8 cellular contexts compared by ENCODE assay signal in the genomic region with DNA sequence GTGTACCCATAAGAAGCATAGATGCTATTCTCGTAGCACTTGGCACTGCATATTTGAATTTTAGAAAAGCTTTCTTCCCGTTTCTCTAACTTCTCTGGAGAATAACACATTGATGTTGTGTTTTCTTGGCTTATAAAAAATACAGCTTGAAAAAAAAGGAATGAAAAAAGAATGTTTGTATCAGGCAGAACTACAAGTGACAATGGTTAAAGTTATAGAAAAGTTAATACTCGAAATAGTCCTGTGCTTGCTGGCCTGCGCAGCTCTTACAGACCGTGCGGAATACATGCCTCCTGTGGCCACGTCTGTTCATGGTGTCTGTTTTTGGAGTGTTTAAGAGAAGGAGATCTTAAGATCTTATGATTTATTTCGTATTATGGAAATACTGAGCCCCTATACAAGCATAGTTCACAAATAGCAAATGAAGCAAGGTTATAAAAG. TPM values are rescaled to one million over a fixed set of nuclear protein-coding genes. Genes with fewer than 3 reads are reported as not detected.
DNase-seq lines count a peak whose midpoint lies in the region; ATAC-seq and TF ChIP-seq lines count a peak whose summit lies in the region.

No MANE protein-coding gene starts in this region.

- H3K27me3 Mint-ChIP-seq in activated naive CD8-positive, alpha-beta T cell treated with anti-CD3 and anti-CD28 coated beads for 36 hours, result peaks cover 12% of the 10 kb centered on the region
- H3K27me3 Mint-ChIP-seq in stimulated activated naive CD8-positive, alpha-beta T cell treated with anti-CD3 and anti-CD28 coated beads, Interleukin-15, amount 100 ng/mL, for 72 hours, result no peaks in the 10 kb centered on the region

- H3K9me3 ChIP-seq in iPS-20b (ENCODE audit: insufficient read depth, low read depth, low read length), result no peaks in the 10 kb centered on the region

- H3K36me3 ChIP-seq in iPS-20b (ENCODE audit: insufficient read depth, low read depth, low read length), result no peaks in the 10 kb centered on the region

- H3K9me3 Mint-ChIP-seq in activated naive CD8-positive, alpha-beta T cell treated with anti-CD3 and anti-CD28 coated beads for 36 hours, result no peaks in the 10 kb centered on the region
- H3K9me3 Mint-ChIP-seq in stimulated activated naive CD8-positive, alpha-beta T cell treated with anti-CD3 and anti-CD28 coated beads, Interleukin-15, amount 100 ng/mL, for 72 hours, result no peaks in the 10 kb centered on the region

- in situ Hi-C loops in GM13977 (cut with MboI; ENCODE audit: low pct_unique_long_range_greater_than_20kb, low sequenced_read_pairs, unreplicated experiment), result no loop called here

- H3K27me3 ChIP-seq in iPS-20b (ENCODE audit: insufficient read depth, low read length), result no peaks in the 10 kb centered on the region

- H3K4me1 ChIP-seq in iPS-20b (ENCODE audit: insufficient read depth, low read length), result peaks cover 18% of the 10 kb centered on the region; the same call in 1 of the 2 replicates

- DNase-seq in DMS 273 (lab: John Stamatoyannopoulos, UW; ENCODE audit: unreplicated experiment), result peak; percentile 43
- no peak for DNase-seq in DMS 273 treated with DMSO at 0.1 percent for 48 hours (lab: John Stamatoyannopoulos, UW)
- no peak for DNase-seq in activated naive CD8-positive, alpha-beta T cell treated with anti-CD3 and anti-CD28 coated beads for 36 hours
- no peak for DNase-seq in stimulated activated naive CD8-positive, alpha-beta T cell treated with anti-CD3 and anti-CD28 coated beads, Interleukin-15, amount 100 ng/mL, for 72 hours
- DNase-seq in GM13977 (ENCODE audit: low spot score), result no peak
- DNase-seq in T1000 (lab: John Stamatoyannopoulos, UW), result no peak

- H3K27ac Mint-ChIP-seq in activated naive CD8-positive, alpha-beta T cell treated with anti-CD3 and anti-CD28 coated beads for 36 hours, result no peak overlapping the region
- H3K27ac Mint-ChIP-seq in stimulated activated naive CD8-positive, alpha-beta T cell treated with anti-CD3 and anti-CD28 coated beads, Interleukin-15, amount 100 ng/mL, for 72 hours, result peak overlapping the region in 1 of 2 donors; percentile 27

- ATAC-seq in HG03139 (IDR thresholded peaks at IDR 0.05; ENCODE audit: unreplicated experiment), result peak; percentile 25
- no peak for ATAC-seq in stimulated activated naive CD8-positive, alpha-beta T cell treated with anti-CD3 and anti-CD28 coated beads, Interleukin-15, amount 100 ng/mL, for 72 hours

- peak overlapping the region; percentile 69; the same call in 1 of the 2 replicates for H3K9ac ChIP-seq in iPS-20b (ENCODE audit: low read depth, low read length)

- no peak overlapping the region for H3K27ac ChIP-seq in iPS-20b (ENCODE audit: low read length)

- H3K36me3 Mint-ChIP-seq in activated naive CD8-positive, alpha-beta T cell treated with anti-CD3 and anti-CD28 coated beads for 36 hours, result no peaks in the 10 kb centered on the region

- H3K4me3 ChIP-seq in iPS-20b (ENCODE audit: low read length), result peak overlapping the region; percentile 87

- H3K4me3 Mint-ChIP-seq in activated naive CD8-positive, alpha-beta T cell treated with anti-CD3 and anti-CD28 coated beads for 36 hours, result peak overlapping the region; percentile 90
- H3K4me3 Mint-ChIP-seq in stimulated activated naive CD8-positive, alpha-beta T cell treated with anti-CD3 and anti-CD28 coated beads, Interleukin-15, amount 100 ng/mL, for 72 hours, result peak overlapping the region; percentile 90 to 96

- H3K4me1 Mint-ChIP-seq in activated naive CD8-positive, alpha-beta T cell treated with anti-CD3 and anti-CD28 coated beads for 36 hours, result peaks cover 11% of the 10 kb centered on the region
- H3K4me1 Mint-ChIP-seq in stimulated activated naive CD8-positive, alpha-beta T cell treated with anti-CD3 and anti-CD28 coated beads, Interleukin-15, amount 100 ng/mL, for 72 hours, result no peaks in the 10 kb centered on the region

- TF ChIP-seq CTCF in GM13977 (IDR thresholded peaks at IDR 0.05; ENCODE audit: extremely low read depth, insufficient read depth, missing control alignments), result no peak

RNA-seq across cellular contexts. Expression of a gene that starts 0.8 kb away (rescaled TPM):
- total RNA-seq in activated naive CD8-positive, alpha-beta T cell treated with anti-CD3 and anti-CD28 coated beads for 36 hours, result 1 to 10 TPM; 2.0 to 2.9 TPM

RNA-seq across cellular contexts. Expression of a gene that starts 41.1 kb away (rescaled TPM):
- total RNA-seq in activated naive CD8-positive, alpha-beta T cell treated with anti-CD3 and anti-CD28 coated beads for 36 hours, result 1 to 10 TPM; 1.2 to 1.4 TPM

RNA-seq across cellular contexts. Expression of a gene that starts 44.9 kb away (rescaled TPM):
- 10 to 100 TPM; 37.4 to 38.7 TPM for total RNA-seq in activated naive CD8-positive, alpha-beta T cell treated with anti-CD3 and anti-CD28 coated beads for 36 hours
